Comparison of ENCODE assay signal across 1 cellular context in genomic region chr1:86823821-86824500, GRCh38.
A peak's percentile ranks its signal among the peaks of the same experiment; 100 is the strongest.
TF ChIP-seq lines count a peak whose summit lies in the region.

No MANE protein-coding gene starts in this region.

TF ChIP-seq in HepG2, 621 proteins besides CTCF, POLR2A, EP300 and RAD21 (continued from another document):
- TF ChIP-seq DMTF1 (CRISPR knock-in tag; IDR thresholded peaks at IDR 0.05): no peak
- TF ChIP-seq HOXA9 (CRISPR knock-in tag; IDR thresholded peaks at IDR 0.05; ENCODE audit: borderline replicate concordance): no peak
- TF ChIP-seq ARID5B (CRISPR knock-in tag; IDR thresholded peaks at IDR 0.05): peak; percentile 95
- peak; percentile 100 for TF ChIP-seq PITX1 (CRISPR knock-in tag; IDR thresholded peaks at IDR 0.05)
- no peak for TF ChIP-seq SRSF9 (IDR thresholded peaks at IDR 0.05; ENCODE audit: borderline replicate concordance, insufficient read depth, low read depth, low read length, poor library complexity, severe bottlenecking)
- TF ChIP-seq RFXAP (CRISPR knock-in tag; IDR thresholded peaks at IDR 0.05; ENCODE audit: borderline replicate concordance): no peak
- no peak for TF ChIP-seq ZNF546 (CRISPR knock-in tag; conservative IDR thresholded peaks at IDR 0.05)
- TF ChIP-seq SPEN (CRISPR knock-in tag; IDR thresholded peaks at IDR 0.05; ENCODE audit: low read depth): no peak
- TF ChIP-seq ZMYM4 (CRISPR knock-in tag; IDR thresholded peaks at IDR 0.05): peak; percentile 77
- no peak for TF ChIP-seq NAIF1 (CRISPR knock-in tag; IDR thresholded peaks at IDR 0.05; ENCODE audit: borderline replicate concordance)
- no peak for TF ChIP-seq THAP8 (CRISPR knock-in tag; IDR thresholded peaks at IDR 0.05; ENCODE audit: borderline replicate concordance)
- no peak for TF ChIP-seq ZNF543 (CRISPR knock-in tag; IDR thresholded peaks at IDR 0.05)
- TF ChIP-seq ZNF562 (CRISPR knock-in tag; IDR thresholded peaks at IDR 0.05; ENCODE audit: borderline replicate concordance): no peak
- TF ChIP-seq TAF15 (IDR thresholded peaks at IDR 0.05; ENCODE audit: low read depth, low read length, poor library complexity, severe bottlenecking): no peak
- no peak for TF ChIP-seq SP4 (CRISPR knock-in tag; IDR thresholded peaks at IDR 0.05)
- no peak for TF ChIP-seq ZNF724P (CRISPR knock-in tag; IDR thresholded peaks at IDR 0.05; ENCODE audit: borderline replicate concordance)
- peak; percentile 96 for TF ChIP-seq GATAD2A (CRISPR knock-in tag; IDR thresholded peaks at IDR 0.05)
- no peak for TF ChIP-seq NFRKB (IDR thresholded peaks at IDR 0.05)
- no peak for TF ChIP-seq ZZZ3 (CRISPR knock-in tag; IDR thresholded peaks at IDR 0.05; ENCODE audit: borderline replicate concordance)
- TF ChIP-seq NFKBIZ (CRISPR knock-in tag; IDR thresholded peaks at IDR 0.05): no peak
- TF ChIP-seq ATAD3A (CRISPR knock-in tag; IDR thresholded peaks at IDR 0.05): no peak
- no peak for TF ChIP-seq SRSF1 (optimal IDR thresholded peaks at IDR 0.05; ENCODE audit: low read depth, low read length)
- TF ChIP-seq TIGD3 (CRISPR knock-in tag; IDR thresholded peaks at IDR 0.05; ENCODE audit: borderline replicate concordance): no peak
- no peak for TF ChIP-seq ZNF619 (CRISPR knock-in tag; IDR thresholded peaks at IDR 0.05)
- TF ChIP-seq HCFC1 (IDR thresholded peaks at IDR 0.05; ENCODE audit: low read depth, low read length): no peak
- no peak for TF ChIP-seq ZNF343 (CRISPR knock-in tag; IDR thresholded peaks at IDR 0.05)
- TF ChIP-seq ZSCAN20 (CRISPR knock-in tag; IDR thresholded peaks at IDR 0.05; ENCODE audit: borderline replicate concordance): no peak
- TF ChIP-seq STAT5B (CRISPR knock-in tag; IDR thresholded peaks at IDR 0.05): peak; percentile 38; the same call in 1 of the 2 replicates
- no peak for TF ChIP-seq ZNF468 (CRISPR knock-in tag; IDR thresholded peaks at IDR 0.05)
- TF ChIP-seq IRX3 (CRISPR knock-in tag; IDR thresholded peaks at IDR 0.05; ENCODE audit: borderline replicate concordance, low read depth): no peak
- TF ChIP-seq KLF13 (CRISPR knock-in tag; IDR thresholded peaks at IDR 0.05): no peak
